Comparison of ENCODE assay signal across 11 cellular contexts in the genomic region with DNA sequence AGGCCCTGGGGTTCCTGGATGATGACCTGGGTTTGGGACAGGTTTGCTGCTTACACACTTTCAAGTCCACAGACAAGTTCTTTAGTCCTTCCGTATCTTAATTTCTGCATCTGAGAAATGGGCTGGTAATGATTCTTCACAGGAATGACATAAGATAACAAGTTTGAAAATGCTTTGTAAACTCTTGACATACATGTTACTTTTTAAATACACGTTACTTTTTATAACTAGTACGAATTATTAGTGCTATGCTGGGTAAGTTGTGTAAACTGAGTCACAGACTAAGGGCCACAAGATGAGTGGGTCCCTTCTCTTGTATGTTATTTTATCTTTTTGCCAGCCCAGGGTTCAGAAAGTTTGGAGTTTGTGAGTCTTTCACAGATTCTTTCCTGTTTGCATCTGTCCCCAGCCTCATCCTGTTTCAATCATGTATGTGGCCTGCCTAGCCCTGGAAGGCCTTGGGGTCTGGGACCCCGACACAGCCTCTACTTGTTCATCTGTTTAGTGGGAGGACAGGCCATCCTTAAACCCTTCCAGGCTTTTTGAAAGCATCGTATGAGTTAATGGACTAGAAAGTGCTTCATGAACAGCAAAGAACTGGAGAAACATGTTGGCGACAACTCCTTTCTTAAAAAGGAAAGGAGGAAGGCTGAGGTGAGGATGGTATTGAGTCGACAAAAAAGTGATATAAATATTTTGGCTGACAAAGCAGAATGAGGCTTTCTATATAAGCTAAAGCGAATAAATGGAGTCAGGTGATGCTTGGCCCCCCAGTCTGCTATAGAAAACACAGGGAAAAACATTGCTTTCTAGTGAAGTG. TPM values are rescaled to one million over a fixed set of nuclear protein-coding genes. Genes with fewer than 3 reads are reported as not detected.
DNase-seq lines count a peak whose midpoint lies in the region; ATAC-seq and TF ChIP-seq lines count a peak whose summit lies in the region.
"Had no signal": no experiment of that assay in that cellular context is flagged by ENCODE, and none has a peak within 500 bp of the region (broad histone marks: within the 10 kb centered on the region; RNA-seq: fewer than 3 reads in every experiment).

No MANE protein-coding gene starts in this region.

- H3K27ac Mint-ChIP-seq in CD4-positive, alpha-beta T cell: no peak overlapping the region
- H3K27ac Mint-ChIP-seq: activated T-helper 1 cell treated with anti-CD3 and anti-CD28 coated beads, Interleukin-12 subunit alpha, Interleukin-12 subunit beta, Interleukin-2, Interleukin-4 antibody, amounts not matched to agents 30 ng/mL and 10 ng/mL and 1 ng/mL, durations not matched to agents 14 hours and 24 hours and 36 hours had no signal

- H3K36me3 Mint-ChIP-seq in CD4-positive, alpha-beta T cell (ENCODE audit: low read depth): no peaks in the 10 kb centered on the region

- TF ChIP-seq POLR2A in prostate gland (IDR thresholded peaks at IDR 0.05): no peak

- 67% methylated on average over 8 of the region's 8 CpGs for WGBS in prostate gland

- no peaks in the 10 kb centered on the region for H3K9me3 Mint-ChIP-seq in CD4-positive, alpha-beta T cell

- no peak overlapping the region for H3K27ac ChIP-seq in CD4-positive, alpha-beta T cell (ENCODE audit: low read depth, low read length)
- H3K27ac ChIP-seq in RWPE1 (peak overlapping the region; percentile 58), prostate gland (peak overlapping the region; percentile 11 to 46)

- intact Hi-C loops in CD4-positive, alpha-beta T cell (cut with DNase I, micrococcal nuclease): no loop called here
- intact Hi-C loops in prostate gland (cut with DNase I): no loop called here

- no peaks in the 10 kb centered on the region for H3K4me1 ChIP-seq in prostate gland (replicated peaks)

- POLR2A ChIA-PET in CD4-positive, alpha-beta T cell (lab: Charles Lee): interaction anchor here (0.7 kb wide), 1 partner anchor 112 kb away, joined by 3 read pairs; no protein-coding TSS in a partner anchor
- POLR2A ChIA-PET in RWPE1 (lab: Yijun Ruan, JAX; ENCODE audit: low non-redundant PET): no interaction called here

- H3K36me3 ChIP-seq in prostate gland: no peaks in the 10 kb centered on the region

- H3K4me3 Mint-ChIP-seq in CD4-positive, alpha-beta T cell: peak overlapping the region; percentile 82

- H3K27me3 ChIP-seq in CD4-positive, alpha-beta T cell (ENCODE audit: control insufficient read depth, insufficient read depth, low read length): no peaks in the 10 kb centered on the region
- H3K27me3 ChIP-seq in prostate gland (replicated peaks; ENCODE audit: insufficient read depth): no peaks in the 10 kb centered on the region

- H3K4me3 ChIP-seq in fibroblast of the aortic adventitia (ENCODE audit: low read depth, low read length): peak overlapping the region; percentile 56
- H3K4me3 ChIP-seq in prostate gland: peak overlapping the region in 1 of 2 donors; percentile 14

- no peak for DNase-seq in CD4-positive, alpha-beta T cell
- DNase-seq in RWPE1 (ENCODE audit: low spot score) (no peak), fibroblast of the aortic adventitia (ENCODE audit: low read depth) (no peak), prostate gland (ENCODE audit: low spot score) (no peak), NOMO-1 treated with DMSO at 0.1 percent for 48 hours (lab: John Stamatoyannopoulos, UW; ENCODE audit: unreplicated experiment) (no peak), activated T-cell treated with anti-CD3 and anti-CD28 coated beads for 4 hours (no peak), NCI-H1048 (lab: John Stamatoyannopoulos, UW) (no peak)
- DNase-seq in effector CD8-positive, alpha-beta T cell (lab: John Stamatoyannopoulos, UW): no peak
- DNase-seq: caudate nucleus, trophoblast cell had no signal

- no peak for ATAC-seq in CD4-positive, alpha-beta T cell (ENCODE audit: poor library complexity)

- CTCF ChIA-PET in CD4-positive, alpha-beta T cell (lab: Charles Lee): no interaction called here
- CTCF ChIA-PET in RWPE1 (lab: Yijun Ruan, JAX): no interaction called here

- H3K27me3 Mint-ChIP-seq in CD4-positive, alpha-beta T cell: peaks cover 9% of the 10 kb centered on the region

- TF ChIP-seq CTCF in CD4-positive, alpha-beta T cell (IDR thresholded peaks at IDR 0.05): no peak
- no peak for TF ChIP-seq CTCF in RWPE1 (conservative IDR thresholded peaks at IDR 0.05; ENCODE audit: low read depth)
- no peak for TF ChIP-seq CTCF in fibroblast of the aortic adventitia (IDR thresholded peaks at IDR 0.05; ENCODE audit: insufficient read depth, low read length)
- no peak for TF ChIP-seq CTCF in prostate gland (IDR thresholded peaks at IDR 0.05)

- H3K9me3 ChIP-seq in CD4-positive, alpha-beta T cell (ENCODE audit: control insufficient read depth, low read length): no peaks in the 10 kb centered on the region
- no peaks in the 10 kb centered on the region for H3K9me3 ChIP-seq in prostate gland

- H3K4me1 Mint-ChIP-seq in CD4-positive, alpha-beta T cell (ENCODE audit: low read depth): peaks cover 24% of the 10 kb centered on the region

RNA-seq across cellular contexts. Expression of a gene that starts 9.3 kb away (rescaled TPM):
- 1 to 10 TPM; 1.2 to 1.3 TPM for total RNA-seq in CD4-positive, alpha-beta T cell
- total RNA-seq in fibroblast of the aortic adventitia (ENCODE audit: low replicate concordance): 5.8 and 13.6 TPM in 2 replicates
- total RNA-seq in prostate gland: 10 to 100 TPM in 1 of 2 donors, 1 to 10 TPM in 1; 4.6 to 11.3 TPM
